ENCODE assay signal across 17 cellular contexts in genomic region chr3:186303985-186304384, GRCh38. TPM values are rescaled to one million over a fixed set of nuclear protein-coding genes. Genes with fewer than 3 reads are reported as not detected.
"Had no signal": no experiment of that assay in that cellular context is flagged by ENCODE, and none has a peak within 500 bp of the region (broad histone marks: within the 10 kb centered on the region; RNA-seq: fewer than 3 reads in every experiment).

No MANE protein-coding gene starts in this region.

- H3K27me3 ChIP-seq: colonic mucosa, pancreas had no signal

- H3K4me1 ChIP-seq: colonic mucosa, pancreas had no signal

- H3K27ac ChIP-seq: colonic mucosa, esophagus squamous epithelium, pancreas, WERI-Rb-1 had no signal

- H3K36me3 ChIP-seq: colonic mucosa, pancreas, WERI-Rb-1 had no signal

- H3K27ac Mint-ChIP-seq: activated CD4-positive, alpha-beta memory T cell treated with anti-CD3 and anti-CD28 coated beads, Interleukin-2, amount 10 ng/mL, durations not matched to agents 7 days and 5 days; activated CD4-positive, alpha-beta T cell treated with anti-CD3 and anti-CD28 coated beads for 36 hours; activated naive CD4-positive, alpha-beta T cell treated with anti-CD3 and anti-CD28 coated beads, Interleukin-2, amount 50 U/mL, for 72 hours; brain; stimulated activated effector memory CD8-positive, alpha-beta T cell treated with anti-CD3 and anti-CD28 coated beads, Interleukin-12 subunit alpha, Interleukin-12 subunit beta, amount 100 ng/mL, for 72 hours had no signal

- DNase-seq: activated CD4-positive, alpha-beta memory T cell treated with anti-CD3 and anti-CD28 coated beads, Interleukin-2, amount 10 ng/mL, durations not matched to agents 7 days and 5 days; activated CD4-positive, alpha-beta T cell treated with anti-CD3 and anti-CD28 coated beads for 36 hours; activated effector memory CD4-positive, alpha-beta T cell treated with anti-CD3 and anti-CD28 coated beads, Interleukin-2, amount 50 U/mL, for 16 hours; activated T-cell treated with anti-CD3 and anti-CD28 coated beads, Interleukin-2, amount 50 U/mL, for 48 hours; central memory CD4-positive, alpha-beta T cell; colonic mucosa; effector CD4-positive, alpha-beta T cell; esophagus squamous epithelium; hypothalamus; pancreas; retina; WERI-Rb-1 had no signal

- H3K4me3 Mint-ChIP-seq: activated CD4-positive, alpha-beta memory T cell treated with anti-CD3 and anti-CD28 coated beads, Interleukin-2, amount 10 ng/mL, durations not matched to agents 7 days and 5 days; activated CD4-positive, alpha-beta T cell treated with anti-CD3 and anti-CD28 coated beads for 36 hours; brain; stimulated activated effector memory CD8-positive, alpha-beta T cell treated with anti-CD3 and anti-CD28 coated beads, Interleukin-12 subunit alpha, Interleukin-12 subunit beta, amount 100 ng/mL, for 72 hours had no signal

- H3K4me3 ChIP-seq: colonic mucosa, esophagus squamous epithelium, pancreas had no signal

- H3K9me3 ChIP-seq: colonic mucosa, esophagus squamous epithelium, pancreas had no signal

- H3K4me1 Mint-ChIP-seq: activated CD4-positive, alpha-beta memory T cell treated with anti-CD3 and anti-CD28 coated beads, Interleukin-2, amount 10 ng/mL, durations not matched to agents 7 days and 5 days; activated CD4-positive, alpha-beta T cell treated with anti-CD3 and anti-CD28 coated beads for 36 hours; brain; stimulated activated effector memory CD8-positive, alpha-beta T cell treated with anti-CD3 and anti-CD28 coated beads, Interleukin-12 subunit alpha, Interleukin-12 subunit beta, amount 100 ng/mL, for 72 hours had no signal

- H3K27me3 Mint-ChIP-seq: brain had no signal

- H3K9me3 Mint-ChIP-seq: activated CD4-positive, alpha-beta memory T cell treated with anti-CD3 and anti-CD28 coated beads, Interleukin-2, amount 10 ng/mL, durations not matched to agents 7 days and 5 days; activated naive CD4-positive, alpha-beta T cell treated with anti-CD3 and anti-CD28 coated beads, Interleukin-2, amount 50 U/mL, for 72 hours; stimulated activated effector memory CD8-positive, alpha-beta T cell treated with anti-CD3 and anti-CD28 coated beads, Interleukin-12 subunit alpha, Interleukin-12 subunit beta, amount 100 ng/mL, for 72 hours had no signal

- H3K36me3 Mint-ChIP-seq: activated naive CD4-positive, alpha-beta T cell treated with anti-CD3 and anti-CD28 coated beads, Interleukin-2, amount 50 U/mL, for 72 hours; brain; stimulated activated effector memory CD8-positive, alpha-beta T cell treated with anti-CD3 and anti-CD28 coated beads, Interleukin-12 subunit alpha, Interleukin-12 subunit beta, amount 100 ng/mL, for 72 hours had no signal

RNA-seq across cellular contexts. Expression of gene DGKG, which starts 58.0 kb away (rescaled TPM):
- total RNA-seq: endothelial cell of umbilical vein, lung microvascular endothelial cell had no signal
